19 cellular contexts compared by ENCODE assay signal in the genomic region with DNA sequence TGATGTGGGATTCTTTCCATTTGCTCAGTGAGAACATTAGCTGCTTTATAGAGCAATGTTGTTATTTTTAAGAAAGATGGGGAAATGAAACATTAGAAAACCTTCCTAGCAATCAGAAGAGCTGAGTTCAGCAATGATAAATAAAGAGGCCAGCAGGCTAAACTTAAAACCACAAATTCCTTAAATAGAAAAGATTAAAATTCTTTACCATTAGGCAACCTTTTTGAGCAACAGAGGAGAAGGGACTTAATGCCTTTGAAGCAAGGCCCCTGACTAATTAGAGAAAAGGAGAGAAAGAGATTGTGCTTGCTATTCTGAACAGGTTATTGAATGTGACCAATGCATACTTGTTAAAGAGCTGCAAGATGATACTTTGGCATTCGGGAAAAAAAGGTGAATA.
"Had no signal": no experiment of that assay in that cellular context is flagged by ENCODE, and none has a peak within 500 bp of the region (broad histone marks: within the 10 kb centered on the region; RNA-seq: fewer than 3 reads in every experiment).

No MANE protein-coding gene starts in this region.

- H3K27ac ChIP-seq: epithelial cell of prostate, gastroesophageal sphincter, heart right ventricle, neutrophil, right atrium auricular region, skin epidermis, suprapubic skin had no signal

- H3K4me1 ChIP-seq: gastroesophageal sphincter, heart right ventricle, right atrium auricular region, suprapubic skin had no signal

- ATAC-seq: gastroesophageal sphincter; heart right ventricle; left lobe of liver; naive thymus-derived CD4-positive, alpha-beta T cell; stimulated activated naive CD8-positive, alpha-beta T cell treated with anti-CD3 and anti-CD28 coated beads, Interleukin-15, Interleukin-2, amounts not matched to agents 100 U/mL and 50 U/mL, for 24 hours had no signal

- DNase-seq: activated CD4-positive, alpha-beta T cell treated with anti-CD3 and anti-CD28 coated beads, Interleukin-2, amount 10 ng/mL, durations not matched to agents 24 days and 14 days; activated CD4-positive, CD25-positive, alpha-beta regulatory T cell; activated CD8-positive, alpha-beta memory T cell treated with anti-CD3 and anti-CD28 coated beads for 24 hours; activated naive CD8-positive, alpha-beta T cell treated with anti-CD3 and anti-CD28 coated beads for 36 hours; anterior cingulate cortex; dermis blood vessel endothelial cell; heart right ventricle; naive thymus-derived CD4-positive, alpha-beta T cell; stimulated activated CD4-positive, alpha-beta T cell treated with anti-CD3 and anti-CD28 coated beads, Interleukin-4, amount 100 ng/mL, for 4 hours; stimulated activated CD8-positive, alpha-beta memory T cell treated with anti-CD3 and anti-CD28 coated beads, Interleukin-4, amount 100 ng/mL, for 48 hours; stimulated activated naive CD8-positive, alpha-beta T cell treated with anti-CD3 and anti-CD28 coated beads, Interleukin-15, Interleukin-2, amounts not matched to agents 100 U/mL and 50 U/mL, for 24 hours; trophoblast cell had no signal

- H3K27me3 ChIP-seq: gastroesophageal sphincter, heart right ventricle, neutrophil, right atrium auricular region, suprapubic skin had no signal

- H3K9me3 ChIP-seq: neutrophil, right atrium auricular region had no signal

- H3K36me3 ChIP-seq: gastroesophageal sphincter, heart right ventricle, neutrophil, right atrium auricular region, suprapubic skin had no signal

- H3K4me3 ChIP-seq: gastroesophageal sphincter, heart right ventricle, right atrium auricular region, skin epidermis, suprapubic skin had no signal
